14 cellular contexts compared by ENCODE assay signal in genomic region chr5:150469718-150470470, GRCh38. TPM values are rescaled to one million over a fixed set of nuclear protein-coding genes. Genes with fewer than 3 reads are reported as not detected.
A peak's percentile ranks its signal among the peaks of the same experiment; 100 is the strongest.
DNase-seq lines count a peak whose midpoint lies in the region; ATAC-seq and TF ChIP-seq lines count a peak whose summit lies in the region.
"Had no signal": no experiment of that assay in that cellular context is flagged by ENCODE, and none has a peak within 500 bp of the region (broad histone marks: within the 10 kb centered on the region; RNA-seq: fewer than 3 reads in every experiment).

No MANE protein-coding gene starts in this region.

- H3K36me3 Mint-ChIP-seq in activated naive CD4-positive, alpha-beta T cell treated with anti-CD3 and anti-CD28 coated beads, Interleukin-2, amount 10 ng/mL, durations not matched to agents 7 days and 5 days, result no peaks in the 10 kb centered on the region

- H3K4me1 Mint-ChIP-seq in activated naive CD4-positive, alpha-beta T cell treated with anti-CD3 and anti-CD28 coated beads, Interleukin-2, amount 10 ng/mL, durations not matched to agents 7 days and 5 days, result no peaks in the 10 kb centered on the region

- no peak overlapping the region for H3K27ac Mint-ChIP-seq in activated naive CD4-positive, alpha-beta T cell treated with anti-CD3 and anti-CD28 coated beads, Interleukin-2, amount 10 ng/mL, durations not matched to agents 7 days and 5 days

- no peak for TF ChIP-seq CTCF in brain microvascular endothelial cell (IDR thresholded peaks at IDR 0.05; ENCODE audit: low read depth, low read length, missing control alignments)
- TF ChIP-seq CTCF in kidney epithelial cell (IDR thresholded peaks at IDR 0.05; ENCODE audit: insufficient read depth, low read length, poor library complexity, severe bottlenecking), result no peak

- intact Hi-C loops in left ventricle myocardium superior (cut with micrococcal nuclease), result no loop called here

- in situ Hi-C loops in brain microvascular endothelial cell (cut with HindIII; ENCODE audit: low pct_ligation_motif_present, low sequenced_read_pairs), result no loop called here

- peaks cover 13% of the 10 kb centered on the region for H3K27me3 Mint-ChIP-seq in activated naive CD4-positive, alpha-beta T cell treated with anti-CD3 and anti-CD28 coated beads, Interleukin-2, amount 10 ng/mL, durations not matched to agents 7 days and 5 days

- no peak overlapping the region for H3K4me3 ChIP-seq in brain microvascular endothelial cell (ENCODE audit: low read depth, low read length)
- H3K4me3 ChIP-seq in kidney epithelial cell (ENCODE audit: low read depth, low read length), result no peak overlapping the region
- H3K4me3 ChIP-seq: pancreas, thyroid gland had no signal

- H3K9me3 Mint-ChIP-seq in activated naive CD4-positive, alpha-beta T cell treated with anti-CD3 and anti-CD28 coated beads, Interleukin-2, amount 10 ng/mL, durations not matched to agents 7 days and 5 days, result no peaks in the 10 kb centered on the region

- no peaks in the 10 kb centered on the region for H3K36me3 ChIP-seq in brain microvascular endothelial cell (replicated peaks)
- H3K36me3 ChIP-seq in kidney epithelial cell (ENCODE audit: control insufficient read depth, insufficient read depth, low read length), result no peaks in the 10 kb centered on the region
- H3K36me3 ChIP-seq: pancreas, thyroid gland had no signal

- ATAC-seq in HG03460 (IDR thresholded peaks at IDR 0.05; ENCODE audit: unreplicated experiment) (no peak), left ventricle myocardium superior (no peak)

- no peak overlapping the region for H3K4me3 Mint-ChIP-seq in activated naive CD4-positive, alpha-beta T cell treated with anti-CD3 and anti-CD28 coated beads, Interleukin-2, amount 10 ng/mL, durations not matched to agents 7 days and 5 days

- CTCF ChIA-PET in activated naive CD4-positive, alpha-beta T cell treated with anti-CD3 and anti-CD28 coated beads, Interleukin-2, amount 10 ng/mL, durations not matched to agents 7 days and 5 days (lab: Charles Lee), result no interaction called here

- peak; percentile 71 for DNase-seq in AG08396 (ENCODE audit: low spot score)
- DNase-seq in LHCN-M2 (ENCODE audit: low read depth), result peak; percentile 97
- peak; percentile 97 for DNase-seq in brain microvascular endothelial cell
- DNase-seq in kidney epithelial cell (ENCODE audit: low read depth), result peak; percentile 92
- no peak for DNase-seq in activated naive CD4-positive, alpha-beta T cell treated with anti-CD3 and anti-CD28 coated beads, Interleukin-2, amount 10 ng/mL, durations not matched to agents 7 days and 5 days
- no peak for DNase-seq in germinal center (ENCODE audit: low spot score)
- DNase-seq in left ventricle myocardium superior, result no peak
- DNase-seq: activated effector memory CD4-positive, alpha-beta T cell treated with anti-CD3 and anti-CD28 coated beads, Interleukin-2, amount 50 U/mL, for 16 hours; NCI-H2029 treated with DMSO at 0.1 percent for 48 hours; pancreas; RPMI8226; thyroid gland had no signal

- H3K27ac ChIP-seq in brain microvascular endothelial cell, result peak overlapping the region; percentile 71
- H3K27ac ChIP-seq: C4-2B, pancreas, thyroid gland had no signal

- H3K27me3 ChIP-seq in brain microvascular endothelial cell (replicated peaks) (no peaks in the 10 kb centered on the region), kidney epithelial cell (ENCODE audit: control insufficient read depth, insufficient read depth, low read length) (no peaks in the 10 kb centered on the region)
- H3K27me3 ChIP-seq: pancreas, thyroid gland had no signal

RNA-seq across cellular contexts. Expression of gene RPS14, which starts 20.4 kb away (rescaled TPM):
- 2,061 and 2,574 TPM in 2 replicates for total RNA-seq in LHCN-M2 (2014; rRNA removed)
- 3,886 TPM for polyA plus RNA-seq in LHCN-M2 (2012)
- 3,131 and 3,855 TPM in 2 replicates for total RNA-seq in kidney epithelial cell
- total RNA-seq in left ventricle myocardium superior, result 1,255 TPM

RNA-seq across cellular contexts. Expression of gene NDST1, which starts 38.0 kb away (rescaled TPM):
- total RNA-seq in LHCN-M2 (2014; rRNA removed), result 78.6 and 83.6 TPM in 2 replicates
- 139 TPM for polyA plus RNA-seq in LHCN-M2 (2012)
- total RNA-seq in kidney epithelial cell, result 155 and 192 TPM in 2 replicates
- total RNA-seq in left ventricle myocardium superior, result 57.9 TPM

RNA-seq across cellular contexts. Expression of gene CD74, which starts 57.2 kb away (rescaled TPM):
- total RNA-seq in LHCN-M2 (2014; rRNA removed), result 1.1 and 2.6 TPM in 2 replicates
- 0.22 TPM for polyA plus RNA-seq in LHCN-M2 (2012)
- 119 and 126 TPM in 2 replicates for total RNA-seq in kidney epithelial cell
- total RNA-seq in left ventricle myocardium superior, result 341 TPM

Comparison
In these comparisons a context has a peak if more than half of its experiments do, and no peak if none do; other contexts are left out.
1. DNase-seq: peak in AG08396 (single experiment), LHCN-M2 (single experiment), brain microvascular endothelial cell (single experiment) and kidney epithelial cell (single experiment); none in activated naive CD4-positive, alpha-beta T cell treated with anti-CD3 and anti-CD28 coated beads, Interleukin-2, amount 10 ng/mL, durations not matched to agents 7 days and 5 days (single experiment), germinal center (single experiment) and left ventricle myocardium superior (single experiment).
2. RNA of gene CD74, which starts 57.2 kb away (total RNA-seq): 341 TPM in left ventricle myocardium superior (single experiment) and 119 to 126 TPM in kidney epithelial cell; 1.1 to 2.6 TPM in LHCN-M2; every median in the first group is over 10 times any median in the second.